Comparison of ENCODE assay signal across 17 cellular contexts in genomic region chr6:44278316-44278715, GRCh38. TPM values are rescaled to one million over a fixed set of nuclear protein-coding genes. Genes with fewer than 3 reads are reported as not detected.
DNase-seq lines count a peak whose midpoint lies in the region; ATAC-seq, FAIRE-seq and TF ChIP-seq lines count a peak whose summit lies in the region.
"Had no signal": no experiment of that assay in that cellular context is flagged by ENCODE, and none has a peak within 500 bp of the region (broad histone marks: within the 10 kb centered on the region; RNA-seq: fewer than 3 reads in every experiment).

No MANE protein-coding gene starts in this region.

- H3K18ac ChIP-seq in H1 (ENCODE audit: extremely low read depth, low read length): no peak overlapping the region

- H3K27ac ChIP-seq in WERI-Rb-1 (peak overlapping the region; percentile 58), H1 (ENCODE audit: low read depth, low read length) (no peak overlapping the region), temporal lobe (ENCODE audit: low read depth, low read length) (peak overlapping the region; percentile 54), ovary (no peak overlapping the region)
- H3K27ac ChIP-seq: C4-2B had no signal

- CTCF ChIA-PET in H1 (lab: Charles Lee; ENCODE audit: partially characterized antibody): interaction anchor here (0.9 to 19.0 kb wide), 10 partner anchors 10 to 64 kb away, joined by 3 to 330 read pairs (median 6); partner anchors contain the start of genes AARS2 and TMEM151B

- no peak overlapping the region for H4K5ac ChIP-seq in H1 (ENCODE audit: insufficient read length, low read depth, low read length)

- no peak overlapping the region for H3K4me3 ChIP-seq in WERI-Rb-1 (ENCODE audit: low read depth, low read length)
- no peak overlapping the region for H3K4me3 ChIP-seq in H1 (ENCODE audit: extremely low read depth in 1 of 4, insufficient read depth in 2 of 4, low read depth in 3 of 4, low read length in 4 of 4)
- H3K4me3 ChIP-seq in ovary: no peak overlapping the region
- H3K4me3 ChIP-seq: GM12878, HAP-1 had no signal

- H3K79me2 ChIP-seq in H1 (ENCODE audit: control insufficient read depth in 1 of 2, insufficient read depth in 2 of 2, low read length in 2 of 2): no peaks in the 10 kb centered on the region

- no peak for TF ChIP-seq RAD21 in H1 (IDR thresholded peaks at IDR 0.05 in 1 of 2, conservative IDR thresholded peaks at IDR 0.05 in 1 of 2; ENCODE audit: low read depth in 2 of 2, low read length in 2 of 2)

- no peak overlapping the region for H3K9ac ChIP-seq in H1 (replicated peaks in 1 of 4; ENCODE audit: extremely low read depth in 1 of 4, low read depth in 3 of 4, low read length in 3 of 4)

- no peak overlapping the region for H2BK120ac ChIP-seq in H1 (replicated peaks; ENCODE audit: low read depth, low read length)

- peaks cover 0 to 8% of the 10 kb centered on the region in 2 experiments for H4K20me1 ChIP-seq in H1 (replicated peaks in 1 of 2; ENCODE audit: control insufficient read depth in 1 of 2, insufficient read depth in 2 of 2, low read length in 2 of 2)

- no peak for TF ChIP-seq EP300 in H1 (IDR thresholded peaks at IDR 0.05; ENCODE audit: borderline replicate concordance in 1 of 2, low read depth in 2 of 2, low read length in 2 of 2)
- no peak for TF ChIP-seq EP300 in ovary (IDR thresholded peaks at IDR 0.05)

- H3K4me2 ChIP-seq in H1 (ENCODE audit: insufficient read depth in 1 of 2, low read depth in 2 of 2, low read length in 2 of 2): no peak overlapping the region

- H2AFZ ChIP-seq in H1 (ENCODE audit: low read length): no peak overlapping the region

- H3K27me3 ChIP-seq in WERI-Rb-1 (ENCODE audit: insufficient read depth, low read depth, severe bottlenecking): no peaks in the 10 kb centered on the region
- peaks cover 0 to 3% (median 0%) of the 10 kb centered on the region in 4 experiments; a peak in 1 of 7 replicates for H3K27me3 ChIP-seq in H1 (replicated peaks in 1 of 4; ENCODE audit: control insufficient read depth in 3 of 4, extremely low read depth in 1 of 4, insufficient read depth in 3 of 4, low read length in 3 of 4)
- no peaks in the 10 kb centered on the region for H3K27me3 ChIP-seq in ovary

- H2BK15ac ChIP-seq in H1 (ENCODE audit: low read length): 0 out of 2 replicates have a peak overlapping the region, but pooled peaks have one; percentile 21

- H3K9me3 Mint-ChIP-seq in stimulated activated effector memory CD8-positive, alpha-beta T cell treated with anti-CD3 and anti-CD28 coated beads, Interleukin-12 subunit alpha, Interleukin-12 subunit beta, amount 100 ng/mL, for 72 hours: no peaks in the 10 kb centered on the region
- H3K9me3 Mint-ChIP-seq: CD4-positive, alpha-beta T cell had no signal

- H3K4me3 Mint-ChIP-seq in stimulated activated effector memory CD8-positive, alpha-beta T cell treated with anti-CD3 and anti-CD28 coated beads, Interleukin-12 subunit alpha, Interleukin-12 subunit beta, amount 100 ng/mL, for 72 hours: no peak overlapping the region
- H3K4me3 Mint-ChIP-seq: CD4-positive, alpha-beta T cell had no signal

- peak; percentile 69 for DNase-seq in WERI-Rb-1
- peak; percentile 66 to 79 for DNase-seq in cerebellar nuclear complex (lab: John Stamatoyannopoulos, UW)
- no peak for DNase-seq in H1 (ENCODE audit: low read depth in 1 of 2, low spot score in 2 of 2)
- no peak for DNase-seq in NCI-H146 treated with DMSO at 0.1 percent for 48 hours (lab: John Stamatoyannopoulos, UW; ENCODE audit: unreplicated experiment)
- DNase-seq in ovary: no peak
- DNase-seq in stimulated activated effector memory CD8-positive, alpha-beta T cell treated with anti-CD3 and anti-CD28 coated beads, Interleukin-12 subunit alpha, Interleukin-12 subunit beta, amount 100 ng/mL, for 72 hours (ENCODE audit: low spot score in 2 of 2): no peak
- DNase-seq: ACHN; CD4-positive, alpha-beta T cell; DMS79 treated with DMSO at 0.1 percent for 48 hours had no signal

- no peak for TF ChIP-seq CTCF in WERI-Rb-1 (IDR thresholded peaks at IDR 0.05; ENCODE audit: low read depth, low read length)
- no peak for TF ChIP-seq CTCF in H1 (IDR thresholded peaks at IDR 0.05; ENCODE audit: control extremely low read depth in 1 of 3, insufficient read depth in 1 of 3, low read depth in 1 of 3, low read length in 3 of 3)
- no peak for TF ChIP-seq CTCF in ovary (IDR thresholded peaks at IDR 0.05)

- H3K14ac ChIP-seq in H1 (ENCODE audit: insufficient read length): no peak overlapping the region

- no peak overlapping the region for H2BK20ac ChIP-seq in H1 (ENCODE audit: low read length)

- no peak overlapping the region for H4K8ac ChIP-seq in H1 (ENCODE audit: extremely low read depth, insufficient read depth, low read length)

- H3K4me1 ChIP-seq in H1 (replicated peaks in 1 of 4; ENCODE audit: control insufficient read depth in 3 of 4, insufficient read depth in 4 of 4, low read length in 3 of 4): no peaks in the 10 kb centered on the region; a peak in 1 of 7 replicates
- H3K4me1 ChIP-seq in ovary (ENCODE audit: insufficient read depth): no peaks in the 10 kb centered on the region
- H3K4me1 ChIP-seq: HAP-1 had no signal

- no peak overlapping the region for H3K4ac ChIP-seq in H1 (replicated peaks; ENCODE audit: insufficient read length, low read depth, low read length)

- H3K79me1 ChIP-seq in H1 (ENCODE audit: low read depth, low read length): no peaks in the 10 kb centered on the region

- POLR2A ChIA-PET in H1 (lab: Charles Lee; ENCODE audit: partially characterized antibody): interaction anchor here (0.6 to 3.2 kb wide), 13 partner anchors 10 to 39 kb away, joined by 3 to 18 read pairs (median 4); partner anchors contain the start of genes AARS2 and SLC35B2

- no peak overlapping the region for H3K23ac ChIP-seq in H1 (ENCODE audit: insufficient read length)

- H2BK5ac ChIP-seq in H1 (ENCODE audit: low read depth, low read length): no peak overlapping the region

- TF ChIP-seq POLR2A in H1 (IDR thresholded peaks at IDR 0.05; ENCODE audit: control extremely low read depth in 1 of 2, low read depth in 2 of 2, low read length in 2 of 2): no peak
- no peak for TF ChIP-seq POLR2A in ovary (IDR thresholded peaks at IDR 0.05)

- H4K91ac ChIP-seq in H1 (replicated peaks; ENCODE audit: insufficient read length, low read length): no peak overlapping the region

- intact Hi-C loops in ovary (cut with DNase I): no loop called here

- H3K56ac ChIP-seq in H1 (replicated peaks; ENCODE audit: insufficient read length, low read depth, low read length): no peak overlapping the region

- no peak for FAIRE-seq in H1 (lab: Jason Lieb, UNC)
- FAIRE-seq: A204.1, GM12878, HepG2 had no signal

- H3K36me3 ChIP-seq in WERI-Rb-1 (peaks cover 31% of the 10 kb centered on the region), H1 (ENCODE audit: control insufficient read depth in 2 of 4, insufficient read depth in 4 of 4, low read length in 3 of 4) (peaks cover 0 to 8% (median 3%) of the 10 kb centered on the region in 4 experiments; a peak in 4 of 8 replicates), ovary (no peaks in the 10 kb centered on the region)
- H3K36me3 ChIP-seq: HAP-1 had no signal

- H3K4me1 Mint-ChIP-seq in stimulated activated effector memory CD8-positive, alpha-beta T cell treated with anti-CD3 and anti-CD28 coated beads, Interleukin-12 subunit alpha, Interleukin-12 subunit beta, amount 100 ng/mL, for 72 hours: peaks cover 6% of the 10 kb centered on the region

- ATAC-seq in stimulated activated effector memory CD8-positive, alpha-beta T cell treated with anti-CD3 and anti-CD28 coated beads, Interleukin-12 subunit alpha, Interleukin-12 subunit beta, amount 100 ng/mL, for 72 hours: no peak
- ATAC-seq: GM12878, HepG2 had no signal

- H2AK5ac ChIP-seq in H1 (ENCODE audit: low read depth, low read length): no peak overlapping the region

- H3K36me3 Mint-ChIP-seq in stimulated activated effector memory CD8-positive, alpha-beta T cell treated with anti-CD3 and anti-CD28 coated beads, Interleukin-12 subunit alpha, Interleukin-12 subunit beta, amount 100 ng/mL, for 72 hours: no peaks in the 10 kb centered on the region

- H3K9me3 ChIP-seq in WERI-Rb-1 (ENCODE audit: severe bottlenecking) (no peaks in the 10 kb centered on the region), H1 (ENCODE audit: insufficient read depth in 2 of 2, low read depth in 1 of 2, low read length in 1 of 2) (no peaks in the 10 kb centered on the region), ovary (no peaks in the 10 kb centered on the region)
- H3K9me3 ChIP-seq: HAP-1 had no signal

- WGBS in H1 (ENCODE audit: extremely low coverage in 1 of 2, insufficient coverage in 1 of 2, insufficient read length in 1 of 2, insufficient replicate concordance in 2 of 2, low coverage in 1 of 2, low lambda C conversion rate in 2 of 2, missing lambda C conversion rate in 1 of 2), 2 experiments: 64% methylated on average over 3 of the region's 3 CpGs; no CpG with 5 or more reads in 1 of the 2 experiments
- 58 to 72% (median 72%) methylated on average over 3 of the region's 3 CpGs for WGBS in ovary, 3 donors

- no peak overlapping the region for H2BK12ac ChIP-seq in H1 (ENCODE audit: low read depth, low read length)

- H3K27ac Mint-ChIP-seq in stimulated activated effector memory CD8-positive, alpha-beta T cell treated with anti-CD3 and anti-CD28 coated beads, Interleukin-12 subunit alpha, Interleukin-12 subunit beta, amount 100 ng/mL, for 72 hours: no peak overlapping the region
- H3K27ac Mint-ChIP-seq: CD4-positive, alpha-beta T cell had no signal

- H3K23me2 ChIP-seq in H1 (ENCODE audit: low read depth, low read length): no peaks in the 10 kb centered on the region; the same call in 1 of the 2 replicates

RNA-seq across cellular contexts. Expression of gene TMEM151B, which starts 8.1 kb away (rescaled TPM):
- total RNA-seq in H1 (2021; fragmentation: NEBNext Ultra II Directional; extraction: Animal tissue kit (Norgen Biotek cat#: 25700)): 15.5 and 15.7 TPM in 2 replicates
- 8.0 and 11.6 TPM in 2 replicates for polyA plus RNA-seq in H1 (2011; rRNA removed)
- 9.9 TPM for polyA plus RNA-seq in H1 (2011; cell fraction: cytosol; rRNA removed)
- 22.6 TPM for polyA plus RNA-seq in H1 (2011; cell fraction: nucleus; rRNA removed)
- 10.2 to 14.9 TPM (median 13.2 TPM) in 4 replicates for polyA plus RNA-seq in H1 (2012, experiment 1 of 2)
- 12.1 TPM for polyA plus RNA-seq in H1 (2012, experiment 2 of 2)
- polyA plus RNA-seq in H1 (2013, experiment 1 of 2): 7.8 TPM
- 7.7 TPM for polyA plus RNA-seq in H1 (2013, experiment 2 of 2)
- 8.8 and 10.7 TPM in 2 replicates for polyA minus RNA-seq in H1 (2011; rRNA and poly(A)+ RNA removed)
- polyA minus RNA-seq in H1 (2011; cell fraction: cytosol; rRNA and poly(A)+ RNA removed): 6.5 TPM
- 6.2 TPM for polyA minus RNA-seq in H1 (2011; cell fraction: nucleus; rRNA and poly(A)+ RNA removed)
- 44.5 TPM for total RNA-seq in temporal lobe
- under 1 TPM in 4 of 7 donors, not detected in 3; under 0.01 to 0.12 (median 0.05) TPM for total RNA-seq in ovary
- under 1 TPM in 1 of 2 donors, not detected in 1; 0.04 TPM for polyA plus RNA-seq in ovary
- total RNA-seq: CD4-positive, alpha-beta T cell; GM12878; HepG2 had no signal
- polyA plus RNA-seq: BJ, HepG2, IgD-negative memory B cell had no signal

RNA-seq across cellular contexts. Expression of gene NFKBIE, which starts 13.0 kb away (rescaled TPM):
- total RNA-seq in H1 (2021; fragmentation: NEBNext Ultra II Directional; extraction: Animal tissue kit (Norgen Biotek cat#: 25700)): 10.8 and 13.5 TPM in 2 replicates
- 19.2 and 22.9 TPM in 2 replicates for polyA plus RNA-seq in H1 (2011; rRNA removed)
- polyA plus RNA-seq in H1 (2011; cell fraction: cytosol; rRNA removed): 18.8 TPM
- 14.3 TPM for polyA plus RNA-seq in H1 (2011; cell fraction: nucleus; rRNA removed)
- polyA plus RNA-seq in H1 (2012, experiment 1 of 2): 12.7 to 17.1 TPM (median 13.6 TPM) in 4 replicates
- 17.0 TPM for polyA plus RNA-seq in H1 (2012, experiment 2 of 2)
- 6.2 TPM for polyA plus RNA-seq in H1 (2013, experiment 1 of 2)
- 7.5 TPM for polyA plus RNA-seq in H1 (2013, experiment 2 of 2)
- polyA minus RNA-seq in H1 (2011; rRNA and poly(A)+ RNA removed): 7.0 and 9.3 TPM in 2 replicates
- 7.8 TPM for polyA minus RNA-seq in H1 (2011; cell fraction: cytosol; rRNA and poly(A)+ RNA removed)
- 12.2 TPM for polyA minus RNA-seq in H1 (2011; cell fraction: nucleus; rRNA and poly(A)+ RNA removed)
- total RNA-seq in temporal lobe: 8.1 TPM
- 10 to 100 TPM in 2 of 7 donors, 1 to 10 TPM in 5; 2.8 to 93.6 (median 4.9) TPM for total RNA-seq in ovary
- polyA plus RNA-seq in ovary: 1 to 10 TPM; 2.7 to 6.8 TPM

RNA-seq across cellular contexts. Expression of gene SLC35B2, which starts 21.0 kb away (rescaled TPM):
- 29.5 and 32.3 TPM in 2 replicates for total RNA-seq in H1 (2021; fragmentation: NEBNext Ultra II Directional; extraction: Animal tissue kit (Norgen Biotek cat#: 25700))
- polyA plus RNA-seq in H1 (2011; rRNA removed) (65.0 and 73.7 TPM in 2 replicates), ovary (10 to 100 TPM; 21.0 to 23.9 TPM)
- polyA plus RNA-seq in H1 (2011; cell fraction: cytosol; rRNA removed): 49.6 TPM
- polyA plus RNA-seq in H1 (2011; cell fraction: nucleus; rRNA removed): 90.4 TPM
- polyA plus RNA-seq in H1 (2012, experiment 1 of 2): 26.2 to 41.2 TPM (median 36.7 TPM) in 4 replicates
- polyA plus RNA-seq in H1 (2012, experiment 2 of 2): 48.9 TPM
- polyA plus RNA-seq in H1 (2013, experiment 1 of 2): 43.7 TPM
- polyA plus RNA-seq in H1 (2013, experiment 2 of 2): 43.6 TPM
- polyA minus RNA-seq in H1 (2011; rRNA and poly(A)+ RNA removed): 48.1 and 49.1 TPM in 2 replicates
- 21.4 TPM for polyA minus RNA-seq in H1 (2011; cell fraction: cytosol; rRNA and poly(A)+ RNA removed)
- polyA minus RNA-seq in H1 (2011; cell fraction: nucleus; rRNA and poly(A)+ RNA removed): 25.3 TPM
- total RNA-seq in temporal lobe (23.8 TPM), ovary (10 to 100 TPM; 19.7 to 41.0 (median 29.7) TPM)

RNA-seq across cellular contexts. Expression of gene HSP90AB1, which starts 31.4 kb away (rescaled TPM):
- total RNA-seq in H1 (2021; fragmentation: NEBNext Ultra II Directional; extraction: Animal tissue kit (Norgen Biotek cat#: 25700)): 2,224 and 2,297 TPM in 2 replicates
- 1,244 and 1,564 TPM in 2 replicates for polyA plus RNA-seq in H1 (2011; rRNA removed)
- 1,987 TPM for polyA plus RNA-seq in H1 (2011; cell fraction: cytosol; rRNA removed)
- polyA plus RNA-seq in H1 (2011; cell fraction: nucleus; rRNA removed): 1,165 TPM
- 2,191 to 2,644 TPM (median 2,404 TPM) in 4 replicates for polyA plus RNA-seq in H1 (2012, experiment 1 of 2)
- 384 TPM for polyA plus RNA-seq in H1 (2012, experiment 2 of 2)
- 1,706 TPM for polyA plus RNA-seq in H1 (2013, experiment 1 of 2)
- polyA plus RNA-seq in H1 (2013, experiment 2 of 2): 1,654 TPM
- polyA minus RNA-seq in H1 (2011; rRNA and poly(A)+ RNA removed): 1,724 and 1,899 TPM in 2 replicates
- polyA minus RNA-seq in H1 (2011; cell fraction: cytosol; rRNA and poly(A)+ RNA removed): 850 TPM
- 610 TPM for polyA minus RNA-seq in H1 (2011; cell fraction: nucleus; rRNA and poly(A)+ RNA removed)
- 440 TPM for total RNA-seq in temporal lobe
- 1,000 to 10,000 TPM in 6 of 7 donors, 100 to 1,000 TPM in 1; 820 to 1,796 (median 1,051) TPM for total RNA-seq in ovary
- polyA plus RNA-seq in ovary: 1,000 to 10,000 TPM in 1 of 2 donors, 100 to 1,000 TPM in 1; 972 to 1,905 TPM

RNA-seq across cellular contexts. Expression of gene AARS2, which starts 34.8 kb away (rescaled TPM):
- 19.9 and 20.4 TPM in 2 replicates for total RNA-seq in H1 (2021; fragmentation: NEBNext Ultra II Directional; extraction: Animal tissue kit (Norgen Biotek cat#: 25700))
- 8.6 and 12.8 TPM in 2 replicates for polyA plus RNA-seq in H1 (2011; rRNA removed)
- 15.4 TPM for polyA plus RNA-seq in H1 (2011; cell fraction: cytosol; rRNA removed)
- 34.1 TPM for polyA plus RNA-seq in H1 (2011; cell fraction: nucleus; rRNA removed)
- 8.9 to 18.6 TPM (median 15.1 TPM) in 4 replicates for polyA plus RNA-seq in H1 (2012, experiment 1 of 2)
- polyA plus RNA-seq in H1 (2012, experiment 2 of 2): 6.4 TPM
- 9.5 TPM for polyA plus RNA-seq in H1 (2013, experiment 1 of 2)
- polyA plus RNA-seq in H1 (2013, experiment 2 of 2): 7.9 TPM
- polyA minus RNA-seq in H1 (2011; rRNA and poly(A)+ RNA removed): 17.7 and 19.9 TPM in 2 replicates
- 14.2 TPM for polyA minus RNA-seq in H1 (2011; cell fraction: cytosol; rRNA and poly(A)+ RNA removed)
- 37.3 TPM for polyA minus RNA-seq in H1 (2011; cell fraction: nucleus; rRNA and poly(A)+ RNA removed)
- total RNA-seq in temporal lobe: 10.6 TPM
- total RNA-seq in ovary: 10 to 100 TPM in 6 of 7 donors, 1 to 10 TPM in 1; 9.2 to 15.5 (median 14.2) TPM
- 1 to 10 TPM; 3.0 to 6.9 TPM for polyA plus RNA-seq in ovary

Comparison
In these comparisons a context has a peak if more than half of its experiments do, and no peak if none do; other contexts are left out.
1. DNase-seq: peak in WERI-Rb-1 (single experiment) and cerebellar nuclear complex (2 of 2); none in H1 (0 of 2), NCI-H146 treated with DMSO at 0.1 percent for 48 hours (single experiment), ovary (0 of 5) and stimulated activated effector memory CD8-positive, alpha-beta T cell treated with anti-CD3 and anti-CD28 coated beads, Interleukin-12 subunit alpha, Interleukin-12 subunit beta, amount 100 ng/mL, for 72 hours (0 of 2).
2. H3K27ac ChIP-seq: peak in WERI-Rb-1 (single experiment) and temporal lobe (single experiment); none in H1 (single experiment) and ovary (0 of 2).
3. RNA of gene TMEM151B, which starts 8.1 kb away (total RNA-seq): 44.5 TPM in temporal lobe (single experiment) and 15.5 to 15.7 TPM in H1; under 0.01 to 0.12 TPM in ovary; every median in the first group is over 10 times any median in the second.